In the genomic region with DNA sequence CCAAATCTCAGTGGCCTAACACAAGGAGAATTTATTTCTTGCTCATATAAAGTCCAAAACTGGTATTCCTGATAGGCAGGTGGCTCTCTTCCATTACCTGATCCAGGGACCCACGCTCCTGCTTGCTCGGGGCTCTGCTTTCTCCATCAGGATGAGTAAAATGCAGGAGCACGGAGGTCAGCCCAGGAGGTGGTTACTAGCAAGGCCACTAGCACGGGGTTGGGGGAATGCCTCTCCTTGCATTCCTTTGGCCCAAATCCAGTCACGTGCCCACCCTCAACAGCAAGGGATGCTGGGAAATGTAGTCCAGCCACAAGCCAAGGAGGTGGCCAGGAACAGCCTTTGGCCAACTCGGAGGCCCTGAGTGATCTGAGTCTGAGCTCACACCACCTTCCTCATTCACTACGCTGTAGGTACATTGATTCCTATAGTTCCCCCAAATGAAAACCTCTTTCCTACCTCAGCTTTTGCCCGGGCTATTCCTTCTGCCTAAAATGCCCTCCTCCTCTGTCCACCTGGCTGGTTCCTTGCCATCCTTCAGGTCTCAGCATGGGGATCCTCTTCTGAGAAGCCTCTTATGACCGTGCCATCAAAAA, we compare ENCODE assay signal across 1 cellular context.
TF ChIP-seq lines count a peak whose summit lies in the region.

No MANE protein-coding gene starts in this region.

TF ChIP-seq in HepG2, 621 proteins besides CTCF, POLR2A, EP300 and RAD21 (continued from another document and continues in another):
- TF ChIP-seq ZNF652 (CRISPR knock-in tag; IDR thresholded peaks at IDR 0.05; ENCODE audit: borderline replicate concordance, low read depth) (no peak), ZNF530 (CRISPR knock-in tag; IDR thresholded peaks at IDR 0.05; ENCODE audit: low read depth) (no peak), CBX5 (CRISPR knock-in tag; IDR thresholded peaks at IDR 0.05; ENCODE audit: borderline replicate concordance) (no peak), ZBTB7A (CRISPR knock-in tag; IDR thresholded peaks at IDR 0.05) (no peak), ZNF605 (CRISPR knock-in tag; IDR thresholded peaks at IDR 0.05) (peak; percentile 58; the same call in 1 of the 2 replicates), ZNF629 (CRISPR knock-in tag; conservative IDR thresholded peaks at IDR 0.05) (no peak), ZNF564 (CRISPR knock-in tag; IDR thresholded peaks at IDR 0.05) (no peak), ZNF337 (CRISPR knock-in tag; IDR thresholded peaks at IDR 0.05; ENCODE audit: borderline replicate concordance, low read depth) (no peak), THAP9 (CRISPR knock-in tag; IDR thresholded peaks at IDR 0.05; ENCODE audit: borderline replicate concordance) (peak; percentile 40; the same call in 1 of the 2 replicates), CCDC6 (CRISPR knock-in tag; IDR thresholded peaks at IDR 0.05) (no peak), TSC22D2 (CRISPR knock-in tag; IDR thresholded peaks at IDR 0.05; ENCODE audit: borderline replicate concordance) (no peak), GMEB1 (CRISPR knock-in tag; IDR thresholded peaks at IDR 0.05; ENCODE audit: borderline replicate concordance) (no peak), ZNF576 (CRISPR knock-in tag; IDR thresholded peaks at IDR 0.05) (no peak), ZNF552 (CRISPR knock-in tag; IDR thresholded peaks at IDR 0.05; ENCODE audit: borderline replicate concordance) (no peak), GATA4 (IDR thresholded peaks at IDR 0.05; ENCODE audit: borderline replicate concordance, low read depth) (no peak), CBFB (CRISPR knock-in tag; IDR thresholded peaks at IDR 0.05) (peak; percentile 15; the same call in 1 of the 2 replicates), BORCS8-MEF2B (CRISPR knock-in tag; IDR thresholded peaks at IDR 0.05) (no peak), ELF1 (CRISPR knock-in tag; IDR thresholded peaks at IDR 0.05) (peak; percentile 55; the same call in 1 of the 2 replicates), ZNF124 (CRISPR knock-in tag; IDR thresholded peaks at IDR 0.05) (peak; percentile 25; the same call in 1 of the 2 replicates), EEA1 (CRISPR knock-in tag; IDR thresholded peaks at IDR 0.05; ENCODE audit: borderline replicate concordance) (0 out of 2 replicates have a peak, but pooled peaks have one; percentile 40), ZNF556 (CRISPR knock-in tag; IDR thresholded peaks at IDR 0.05; ENCODE audit: borderline replicate concordance) (0 out of 2 replicates have a peak, but pooled peaks have one; percentile 37), UBTF (CRISPR knock-in tag; IDR thresholded peaks at IDR 0.05) (0 out of 2 replicates have a peak, but pooled peaks have one; percentile 27), NR2C2 (CRISPR knock-in tag; IDR thresholded peaks at IDR 0.05; ENCODE audit: borderline replicate concordance) (peak; percentile 75; the same call in 1 of the 2 replicates), ZNF512 (CRISPR knock-in tag; IDR thresholded peaks at IDR 0.05) (no peak), RFX5 (IDR thresholded peaks at IDR 0.05; ENCODE audit: low read depth, low read length) (no peak), NRL (CRISPR knock-in tag; IDR thresholded peaks at IDR 0.05; ENCODE audit: borderline replicate concordance) (no peak), CSRNP2 (CRISPR knock-in tag; conservative IDR thresholded peaks at IDR 0.05; ENCODE audit: low read depth) (no peak), RORA (CRISPR knock-in tag; IDR thresholded peaks at IDR 0.05) (no peak), ZNF569 (CRISPR knock-in tag; IDR thresholded peaks at IDR 0.05; ENCODE audit: borderline replicate concordance) (no peak), HOXA9 (CRISPR knock-in tag; IDR thresholded peaks at IDR 0.05; ENCODE audit: borderline replicate concordance) (no peak), ZNF567 (CRISPR knock-in tag; IDR thresholded peaks at IDR 0.05; ENCODE audit: borderline replicate concordance) (no peak), ZNF790 (CRISPR knock-in tag; IDR thresholded peaks at IDR 0.05; ENCODE audit: borderline replicate concordance) (no peak), IKZF1 (IDR thresholded peaks at IDR 0.05) (no peak), FOXA1 (IDR thresholded peaks at IDR 0.05) (no peak), FOXA1 (CRISPR knock-in tag; IDR thresholded peaks at IDR 0.05) (peak; percentile 23; the same call in 1 of the 2 replicates)
- TF ChIP-seq, protein P1, sequence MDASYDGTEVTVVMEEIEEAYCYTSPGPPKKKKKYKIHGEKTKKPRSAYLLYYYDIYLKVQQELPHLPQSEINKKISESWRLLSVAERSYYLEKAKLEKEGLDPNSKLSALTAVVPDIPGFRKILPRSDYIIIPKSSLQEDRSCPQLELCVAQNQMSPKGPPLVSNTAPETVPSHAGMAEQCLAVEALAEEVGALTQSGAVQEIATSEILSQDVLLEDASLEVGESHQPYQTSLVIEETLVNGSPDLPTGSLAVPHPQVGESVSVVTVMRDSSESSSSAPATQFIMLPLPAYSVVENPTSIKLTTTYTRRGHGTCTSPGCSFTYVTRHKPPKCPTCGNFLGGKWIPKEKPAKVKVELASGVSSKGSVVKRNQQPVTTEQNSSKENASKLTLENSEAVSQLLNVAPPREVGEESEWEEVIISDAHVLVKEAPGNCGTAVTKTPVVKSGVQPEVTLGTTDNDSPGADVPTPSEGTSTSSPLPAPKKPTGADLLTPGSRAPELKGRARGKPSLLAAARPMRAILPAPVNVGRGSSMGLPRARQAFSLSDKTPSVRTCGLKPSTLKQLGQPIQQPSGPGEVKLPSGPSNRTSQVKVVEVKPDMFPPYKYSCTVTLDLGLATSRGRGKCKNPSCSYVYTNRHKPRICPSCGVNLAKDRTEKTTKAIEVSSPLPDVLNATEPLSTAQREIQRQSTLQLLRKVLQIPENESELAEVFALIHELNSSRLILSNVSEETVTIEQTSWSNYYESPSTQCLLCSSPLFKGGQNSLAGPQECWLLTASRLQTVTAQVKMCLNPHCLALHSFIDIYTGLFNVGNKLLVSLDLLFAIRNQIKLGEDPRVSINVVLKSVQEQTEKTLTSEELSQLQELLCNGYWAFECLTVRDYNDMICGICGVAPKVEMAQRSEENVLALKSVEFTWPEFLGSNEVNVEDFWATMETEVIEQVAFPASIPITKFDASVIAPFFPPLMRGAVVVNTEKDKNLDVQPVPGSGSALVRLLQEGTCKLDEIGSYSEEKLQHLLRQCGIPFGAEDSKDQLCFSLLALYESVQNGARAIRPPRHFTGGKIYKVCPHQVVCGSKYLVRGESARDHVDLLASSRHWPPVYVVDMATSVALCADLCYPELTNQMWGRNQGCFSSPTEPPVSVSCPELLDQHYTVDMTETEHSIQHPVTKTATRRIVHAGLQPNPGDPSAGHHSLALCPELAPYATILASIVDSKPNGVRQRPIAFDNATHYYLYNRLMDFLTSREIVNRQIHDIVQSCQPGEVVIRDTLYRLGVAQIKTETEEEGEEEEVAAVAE (CRISPR knock-in tag; IDR thresholded peaks at IDR 0.05; ENCODE audit: borderline replicate concordance): peak; percentile 66; the same call in 1 of the 2 replicates
- TF ChIP-seq, protein P2, sequence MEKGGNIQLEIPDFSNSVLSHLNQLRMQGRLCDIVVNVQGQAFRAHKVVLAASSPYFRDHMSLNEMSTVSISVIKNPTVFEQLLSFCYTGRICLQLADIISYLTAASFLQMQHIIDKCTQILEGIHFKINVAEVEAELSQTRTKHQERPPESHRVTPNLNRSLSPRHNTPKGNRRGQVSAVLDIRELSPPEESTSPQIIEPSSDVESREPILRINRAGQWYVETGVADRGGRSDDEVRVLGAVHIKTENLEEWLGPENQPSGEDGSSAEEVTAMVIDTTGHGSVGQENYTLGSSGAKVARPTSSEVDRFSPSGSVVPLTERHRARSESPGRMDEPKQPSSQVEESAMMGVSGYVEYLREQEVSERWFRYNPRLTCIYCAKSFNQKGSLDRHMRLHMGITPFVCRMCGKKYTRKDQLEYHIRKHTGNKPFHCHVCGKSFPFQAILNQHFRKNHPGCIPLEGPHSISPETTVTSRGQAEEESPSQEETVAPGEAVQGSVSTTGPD (CRISPR knock-in tag; IDR thresholded peaks at IDR 0.05): no peak
- TF ChIP-seq, protein P3, sequence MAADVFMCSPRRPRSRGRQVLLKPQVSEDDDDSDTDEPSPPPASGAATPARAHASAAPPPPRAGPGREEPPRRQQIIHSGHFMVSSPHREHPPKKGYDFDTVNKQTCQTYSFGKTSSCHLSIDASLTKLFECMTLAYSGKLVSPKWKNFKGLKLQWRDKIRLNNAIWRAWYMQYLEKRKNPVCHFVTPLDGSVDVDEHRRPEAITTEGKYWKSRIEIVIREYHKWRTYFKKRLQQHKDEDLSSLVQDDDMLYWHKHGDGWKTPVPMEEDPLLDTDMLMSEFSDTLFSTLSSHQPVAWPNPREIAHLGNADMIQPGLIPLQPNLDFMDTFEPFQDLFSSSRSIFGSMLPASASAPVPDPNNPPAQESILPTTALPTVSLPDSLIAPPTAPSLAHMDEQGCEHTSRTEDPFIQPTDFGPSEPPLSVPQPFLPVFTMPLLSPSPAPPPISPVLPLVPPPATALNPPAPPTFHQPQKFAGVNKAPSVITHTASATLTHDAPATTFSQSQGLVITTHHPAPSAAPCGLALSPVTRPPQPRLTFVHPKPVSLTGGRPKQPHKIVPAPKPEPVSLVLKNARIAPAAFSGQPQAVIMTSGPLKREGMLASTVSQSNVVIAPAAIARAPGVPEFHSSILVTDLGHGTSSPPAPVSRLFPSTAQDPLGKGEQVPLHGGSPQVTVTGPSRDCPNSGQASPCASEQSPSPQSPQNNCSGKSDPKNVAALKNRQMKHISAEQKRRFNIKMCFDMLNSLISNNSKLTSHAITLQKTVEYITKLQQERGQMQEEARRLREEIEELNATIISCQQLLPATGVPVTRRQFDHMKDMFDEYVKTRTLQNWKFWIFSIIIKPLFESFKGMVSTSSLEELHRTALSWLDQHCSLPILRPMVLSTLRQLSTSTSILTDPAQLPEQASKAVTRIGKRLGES (CRISPR knock-in tag; IDR thresholded peaks at IDR 0.05; ENCODE audit: borderline replicate concordance): no peak
